In the genomic region with DNA sequence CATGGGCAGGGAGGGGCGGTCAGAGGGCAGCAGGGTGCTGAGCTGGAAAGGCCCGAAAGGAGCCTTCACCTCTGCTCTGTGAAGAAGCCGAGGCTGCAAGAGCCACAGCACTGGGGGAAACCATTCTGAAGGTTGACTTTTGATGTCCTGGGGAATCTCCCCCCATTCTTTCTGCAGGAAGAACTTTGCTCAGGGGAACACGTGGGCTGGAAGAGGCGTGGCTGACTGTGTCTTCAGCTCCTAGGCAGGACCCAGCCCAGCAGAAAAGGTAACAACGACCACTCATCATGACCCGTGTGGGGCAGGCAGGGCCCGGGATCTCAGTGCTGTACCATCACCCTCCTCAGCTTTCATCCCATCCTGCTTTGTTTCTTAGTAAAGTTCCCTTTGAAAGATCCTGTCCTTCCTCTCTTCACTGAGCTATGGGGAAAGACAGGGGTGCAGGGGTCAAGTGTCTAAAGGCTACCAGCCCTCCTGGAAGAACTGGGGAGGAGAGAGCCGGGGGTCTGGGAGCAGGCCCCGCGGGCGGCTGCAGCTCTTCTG, we compare ENCODE assay signal across 14 cellular contexts.
A peak's percentile ranks its signal among the peaks of the same experiment; 100 is the strongest.
DNase-seq lines count a peak whose midpoint lies in the region; ATAC-seq and TF ChIP-seq lines count a peak whose summit lies in the region.
"Had no signal": no experiment of that assay in that cellular context is flagged by ENCODE, and none has a peak within 500 bp of the region (broad histone marks: within the 10 kb centered on the region; RNA-seq: fewer than 3 reads in every experiment).

No MANE protein-coding gene starts in this region.

- peaks cover 2% of the 10 kb centered on the region for H3K36me3 Mint-ChIP-seq in osteocyte (ENCODE audit: unreplicated experiment)
- no peaks in the 10 kb centered on the region for H3K36me3 Mint-ChIP-seq in stimulated activated effector memory CD8-positive, alpha-beta T cell treated with anti-CD3 and anti-CD28 coated beads, Interleukin-12 subunit alpha, Interleukin-12 subunit beta, amount 100 ng/mL, for 72 hours
- H3K36me3 Mint-ChIP-seq: CD4-positive, CD25-positive, alpha-beta regulatory T cell had no signal

- DNase-seq in GM12865 (ENCODE audit: low read depth) (peak; percentile 8), NT2/D1 (ENCODE audit: low read depth, low spot score) (no peak), osteocyte (ENCODE audit: extremely low spot score, unreplicated experiment) (no peak), OCI-M2 (lab: John Stamatoyannopoulos, UW; ENCODE audit: unreplicated experiment) (no peak), NCI-H82 treated with DMSO at 0.1 percent for 48 hours (lab: John Stamatoyannopoulos, UW; ENCODE audit: unreplicated experiment) (no peak)
- DNase-seq in stimulated activated effector memory CD8-positive, alpha-beta T cell treated with anti-CD3 and anti-CD28 coated beads, Interleukin-12 subunit alpha, Interleukin-12 subunit beta, amount 100 ng/mL, for 72 hours (ENCODE audit: low spot score in 2 of 2) = no peak
- DNase-seq: CD4-positive, CD25-positive, alpha-beta regulatory T cell; dermis blood vessel endothelial cell; NCI-H1092; OCI-M1; stimulated activated naive CD8-positive, alpha-beta T cell treated with anti-CD3 and anti-CD28 coated beads, Interleukin-15, amount 100 ng/mL, for 72 hours had no signal

- no peak overlapping the region for H3K27ac Mint-ChIP-seq in osteocyte (ENCODE audit: unreplicated experiment)
- no peak overlapping the region for H3K27ac Mint-ChIP-seq in stimulated activated effector memory CD8-positive, alpha-beta T cell treated with anti-CD3 and anti-CD28 coated beads, Interleukin-12 subunit alpha, Interleukin-12 subunit beta, amount 100 ng/mL, for 72 hours
- H3K27ac Mint-ChIP-seq: CD4-positive, CD25-positive, alpha-beta regulatory T cell had no signal

- H3K4me3 ChIP-seq in GM12865 (ENCODE audit: low read depth, low read length) (no peak overlapping the region), NT2/D1 (ENCODE audit: insufficient read length, low read depth) (peak overlapping the region; percentile 42), iPS-11a (ENCODE audit: low read depth, low read length) (peak overlapping the region; percentile 60)

- H3K9me3 Mint-ChIP-seq in osteocyte (ENCODE audit: unreplicated experiment) = no peaks in the 10 kb centered on the region
- no peaks in the 10 kb centered on the region for H3K9me3 Mint-ChIP-seq in stimulated activated effector memory CD8-positive, alpha-beta T cell treated with anti-CD3 and anti-CD28 coated beads, Interleukin-12 subunit alpha, Interleukin-12 subunit beta, amount 100 ng/mL, for 72 hours

- H3K4me1 Mint-ChIP-seq in osteocyte (ENCODE audit: unreplicated experiment) = peaks cover 3% of the 10 kb centered on the region
- H3K4me1 Mint-ChIP-seq in stimulated activated effector memory CD8-positive, alpha-beta T cell treated with anti-CD3 and anti-CD28 coated beads, Interleukin-12 subunit alpha, Interleukin-12 subunit beta, amount 100 ng/mL, for 72 hours = peaks cover 7% of the 10 kb centered on the region

- H3K36me3 ChIP-seq in NT2/D1 (ENCODE audit: insufficient read depth, insufficient read length, low read length) = no peaks in the 10 kb centered on the region

- no peak overlapping the region for H3K9ac ChIP-seq in NT2/D1 (ENCODE audit: insufficient read length, low read depth)

- peaks cover 63% of the 10 kb centered on the region for H3K27me3 ChIP-seq in NT2/D1 (ENCODE audit: insufficient read depth, insufficient read length)

- no peaks in the 10 kb centered on the region for H3K9me3 ChIP-seq in NT2/D1 (ENCODE audit: insufficient read depth, low read length)

- H3K4me1 ChIP-seq in NT2/D1 (ENCODE audit: insufficient read depth, insufficient read length) = peaks cover 5% of the 10 kb centered on the region

- peak overlapping the region; percentile 47 for H3K4me3 Mint-ChIP-seq in osteocyte (ENCODE audit: unreplicated experiment)
- H3K4me3 Mint-ChIP-seq in stimulated activated effector memory CD8-positive, alpha-beta T cell treated with anti-CD3 and anti-CD28 coated beads, Interleukin-12 subunit alpha, Interleukin-12 subunit beta, amount 100 ng/mL, for 72 hours = no peak overlapping the region

- TF ChIP-seq CTCF in GM12865 (IDR thresholded peaks at IDR 0.05; ENCODE audit: insufficient read depth, low read depth, low read length, missing control alignments) (no peak), osteocyte (IDR thresholded peaks at IDR 0.05) (no peak)

- ATAC-seq in GM21390 (IDR thresholded peaks at IDR 0.05; ENCODE audit: unreplicated experiment) = no peak
- ATAC-seq in stimulated activated effector memory CD8-positive, alpha-beta T cell treated with anti-CD3 and anti-CD28 coated beads, Interleukin-12 subunit alpha, Interleukin-12 subunit beta, amount 100 ng/mL, for 72 hours = no peak
- ATAC-seq: activated CD4-positive, CD25-positive, alpha-beta regulatory T cell treated with anti-CD3 and anti-CD28 coated beads, Interleukin-2, amount 50 U/mL, for 24 hours had no signal

- H3K27me3 Mint-ChIP-seq in osteocyte (ENCODE audit: unreplicated experiment) = peaks cover 57% of the 10 kb centered on the region
